ENCODE assay signal across 30 cellular contexts in genomic region chr1:175126347-175126746, GRCh38. TPM values are rescaled to one million over a fixed set of nuclear protein-coding genes. Genes with fewer than 3 reads are reported as not detected.
DNase-seq lines count a peak whose midpoint lies in the region; ATAC-seq and TF ChIP-seq lines count a peak whose summit lies in the region.
"Had no signal": no experiment of that assay in that cellular context is flagged by ENCODE, and none has a peak within 500 bp of the region (broad histone marks: within the 10 kb centered on the region; RNA-seq: fewer than 3 reads in every experiment).

No MANE protein-coding gene starts in this region.

- no peaks in the 10 kb centered on the region for H3K9me3 ChIP-seq in H9 (ENCODE audit: control insufficient read depth, low read depth, low read length)
- H3K9me3 ChIP-seq in lower lobe of right lung = no peaks in the 10 kb centered on the region
- H3K9me3 ChIP-seq: prostate gland, SJSA1 had no signal

- no peak overlapping the region for H2BK15ac ChIP-seq in H9 (ENCODE audit: low read depth, low read length)

- H3K18ac ChIP-seq in H9 (ENCODE audit: insufficient read length, low read depth, low read length) = no peak overlapping the region

- H3K27ac ChIP-seq in H9 (ENCODE audit: insufficient read length, low read depth, low read length) (no peak overlapping the region), lower lobe of right lung (peak overlapping the region; percentile 49), RWPE1 (no peak overlapping the region), caudate nucleus (ENCODE audit: low read depth, low read length) (no peak overlapping the region)
- H3K27ac ChIP-seq: prostate gland, SJSA1, WERI-Rb-1 had no signal

- peak; percentile 28 for DNase-seq in A172 (ENCODE audit: low spot score)
- DNase-seq in H9 = no peak
- DNase-seq in astrocyte of the hippocampus (ENCODE audit: low read depth, low spot score) = peak; percentile 47
- no peak for DNase-seq in lower lobe of right lung
- DNase-seq in RWPE1 (ENCODE audit: low spot score) = no peak
- no peak for DNase-seq in caudate nucleus (lab: John Stamatoyannopoulos, UW)
- no peak for DNase-seq in stimulated activated effector memory CD8-positive, alpha-beta T cell treated with anti-CD3 and anti-CD28 coated beads, Interleukin-12 subunit alpha, Interleukin-12 subunit beta, amount 100 ng/mL, for 72 hours (ENCODE audit: low spot score in 2 of 2)
- DNase-seq: activated CD4-positive, alpha-beta T cell treated with anti-CD3 and anti-CD28 coated beads, Interleukin-2, amount 10 ng/mL, durations not matched to agents 7 days and 5 days; activated effector memory CD4-positive, alpha-beta T cell treated with anti-CD3 and anti-CD28 coated beads, Interleukin-2, amount 50 U/mL, for 16 hours; activated T-cell treated with anti-CD3 and anti-CD28 coated beads, Interleukin-2, amount 50 U/mL, for 24 hours; DMS153; HCEC 1CT; naive thymus-derived CD8-positive, alpha-beta T cell; NCI-H1092; NCI-H1694; occipital lobe; stimulated activated CD4-positive, alpha-beta T cell treated with anti-CD3 and anti-CD28 coated beads, Interleukin-4, amount 100 ng/mL, for 24 hours; T-helper 9 cell; WERI-Rb-1 had no signal

- H3K27me3 ChIP-seq in H9 (ENCODE audit: insufficient read depth, low read length) = no peaks in the 10 kb centered on the region
- H3K27me3 ChIP-seq in lower lobe of right lung (ENCODE audit: low read depth) = no peaks in the 10 kb centered on the region
- H3K27me3 ChIP-seq: SJSA1 had no signal

- H4K91ac ChIP-seq in H9 (ENCODE audit: insufficient read length, low read depth, low read length) = no peak overlapping the region

- H2AK5ac ChIP-seq in H9 (ENCODE audit: insufficient read length, low read length) = no peak overlapping the region

- no peak overlapping the region for H2BK20ac ChIP-seq in H9 (ENCODE audit: low read depth, low read length, poor library complexity, severe bottlenecking)

- no peak overlapping the region for H3K56ac ChIP-seq in H9 (ENCODE audit: insufficient read length, low read depth, low read length)

- no CpG with 5 or more reads among the region's 4 CpGs for WGBS in H9 (ENCODE audit: extremely low coverage, insufficient read length, low lambda C conversion rate)

- no peaks in the 10 kb centered on the region for H3K27me3 Mint-ChIP-seq in H9 (ENCODE audit: low read depth)
- H3K27me3 Mint-ChIP-seq: activated CD4-positive, alpha-beta T cell treated with anti-CD3 and anti-CD28 coated beads, Interleukin-2, amount 10 ng/mL, durations not matched to agents 7 days and 5 days; activated naive CD8-positive, alpha-beta T cell; activated T-cell treated with anti-CD3 and anti-CD28 coated beads, Interleukin-2, amount 50 U/mL, for 24 hours had no signal

- no peaks in the 10 kb centered on the region for H3K23me2 ChIP-seq in H9 (ENCODE audit: insufficient read length, low read depth, low read length, poor library complexity, severe bottlenecking)

- H3K4me3 Mint-ChIP-seq in H9 = no peak overlapping the region
- no peak overlapping the region for H3K4me3 Mint-ChIP-seq in stimulated activated effector memory CD8-positive, alpha-beta T cell treated with anti-CD3 and anti-CD28 coated beads, Interleukin-12 subunit alpha, Interleukin-12 subunit beta, amount 100 ng/mL, for 72 hours
- H3K4me3 Mint-ChIP-seq: activated CD4-positive, alpha-beta T cell treated with anti-CD3 and anti-CD28 coated beads, Interleukin-2, amount 10 ng/mL, durations not matched to agents 7 days and 5 days; activated naive CD8-positive, alpha-beta T cell; activated T-cell treated with anti-CD3 and anti-CD28 coated beads, Interleukin-2, amount 50 U/mL, for 24 hours; B cell; naive thymus-derived CD8-positive, alpha-beta T cell had no signal

- intact Hi-C loops in lower lobe of right lung (cut with DNase I) = loop anchor here (10.0 kb wide), 1 partner anchor 92 kb away; no protein-coding TSS in a partner anchor

- no peak for ATAC-seq in lower lobe of right lung
- ATAC-seq in stimulated activated effector memory CD8-positive, alpha-beta T cell treated with anti-CD3 and anti-CD28 coated beads, Interleukin-12 subunit alpha, Interleukin-12 subunit beta, amount 100 ng/mL, for 72 hours = no peak
- no peak for ATAC-seq in HG03280 (IDR thresholded peaks at IDR 0.05; ENCODE audit: unreplicated experiment)
- ATAC-seq: naive thymus-derived CD8-positive, alpha-beta T cell had no signal

- H3K36me3 Mint-ChIP-seq in H9 (ENCODE audit: insufficient read depth in 1 of 3, low read depth in 3 of 3) = no peaks in the 10 kb centered on the region; a peak in 2 of 7 replicates
- H3K36me3 Mint-ChIP-seq in stimulated activated effector memory CD8-positive, alpha-beta T cell treated with anti-CD3 and anti-CD28 coated beads, Interleukin-12 subunit alpha, Interleukin-12 subunit beta, amount 100 ng/mL, for 72 hours = no peaks in the 10 kb centered on the region
- H3K36me3 Mint-ChIP-seq: activated naive CD8-positive, alpha-beta T cell; naive thymus-derived CD8-positive, alpha-beta T cell had no signal

- no peak overlapping the region for H2BK120ac ChIP-seq in H9 (ENCODE audit: low read depth, low read length, poor library complexity, severe bottlenecking)

- no peak overlapping the region for H3K23ac ChIP-seq in H9 (ENCODE audit: insufficient read length, low read depth, low read length)

- H3K4ac ChIP-seq in H9 (ENCODE audit: low read depth, low read length) = no peak overlapping the region

- CTCF ChIA-PET in RWPE1 (lab: Yijun Ruan, JAX) = interaction anchor here (1.7 kb wide), 1 partner anchor 97 kb away, joined by 5 read pairs; no protein-coding TSS in a partner anchor

- H4K20me1 ChIP-seq in H9 (ENCODE audit: control insufficient read depth, insufficient read depth, insufficient read length) = no peaks in the 10 kb centered on the region

- no peak overlapping the region for H3T11ph ChIP-seq in H9 (ENCODE audit: low read length)

- peaks cover 26 to 36% of the 10 kb centered on the region in 2 experiments for H3K4me1 Mint-ChIP-seq in H9
- H3K4me1 Mint-ChIP-seq in stimulated activated effector memory CD8-positive, alpha-beta T cell treated with anti-CD3 and anti-CD28 coated beads, Interleukin-12 subunit alpha, Interleukin-12 subunit beta, amount 100 ng/mL, for 72 hours = no peaks in the 10 kb centered on the region
- H3K4me1 Mint-ChIP-seq: activated CD4-positive, alpha-beta T cell treated with anti-CD3 and anti-CD28 coated beads, Interleukin-2, amount 10 ng/mL, durations not matched to agents 7 days and 5 days had no signal

- H4K5ac ChIP-seq in H9 (ENCODE audit: insufficient read length, low read depth, low read length) = no peak overlapping the region

- no peaks in the 10 kb centered on the region for H3K79me1 ChIP-seq in H9 (ENCODE audit: insufficient read depth, low read depth, low read length, poor library complexity, severe bottlenecking)

- peak overlapping the region in 2 of 3 experiments; percentile 19 to 86; a peak in 2 of 7 replicates for H3K27ac Mint-ChIP-seq in H9
- no peak overlapping the region for H3K27ac Mint-ChIP-seq in stimulated activated effector memory CD8-positive, alpha-beta T cell treated with anti-CD3 and anti-CD28 coated beads, Interleukin-12 subunit alpha, Interleukin-12 subunit beta, amount 100 ng/mL, for 72 hours
- H3K27ac Mint-ChIP-seq: activated CD4-positive, alpha-beta T cell treated with anti-CD3 and anti-CD28 coated beads, Interleukin-2, amount 10 ng/mL, durations not matched to agents 7 days and 5 days; activated naive CD8-positive, alpha-beta T cell; activated T-cell treated with anti-CD3 and anti-CD28 coated beads, Interleukin-2, amount 50 U/mL, for 24 hours; B cell; naive thymus-derived CD8-positive, alpha-beta T cell had no signal

- no peak overlapping the region for H2BK5ac ChIP-seq in H9 (ENCODE audit: insufficient read length, low read length)

- no peak overlapping the region for H2AFZ ChIP-seq in H9 (ENCODE audit: low read length)

- H3K14ac ChIP-seq in H9 (ENCODE audit: insufficient read depth, low read length) = no peak overlapping the region

- no peak overlapping the region for H4K8ac ChIP-seq in H9 (replicated peaks; ENCODE audit: insufficient read length, low read depth, low read length)

- POLR2A ChIA-PET in RWPE1 (lab: Yijun Ruan, JAX; ENCODE audit: low non-redundant PET) = no interaction called here

- no peaks in the 10 kb centered on the region for H3K79me2 ChIP-seq in H9 (ENCODE audit: insufficient read depth, low read length)

- no peak overlapping the region for H3K4me2 ChIP-seq in H9 (ENCODE audit: insufficient read depth, insufficient read length, low read length)

- no peak for TF ChIP-seq CTCF in H9 (conservative IDR thresholded peaks at IDR 0.05)
- TF ChIP-seq CTCF in lower lobe of right lung (IDR thresholded peaks at IDR 0.05) = no peak
- no peak for TF ChIP-seq CTCF in RWPE1 (conservative IDR thresholded peaks at IDR 0.05; ENCODE audit: low read depth)

- H3K4me3 ChIP-seq in lower lobe of right lung = no peak overlapping the region
- H3K4me3 ChIP-seq: prostate gland, SJSA1 had no signal

- H3K4me1 ChIP-seq in H9 (ENCODE audit: insufficient read depth, low read length) (peaks cover 11% of the 10 kb centered on the region; the same call in 1 of the 2 replicates), lower lobe of right lung (peaks cover 43% of the 10 kb centered on the region)
- H3K4me1 ChIP-seq: prostate gland had no signal

- no peaks in the 10 kb centered on the region; a peak in 1 of 5 replicates for H3K9me3 Mint-ChIP-seq in H9
- H3K9me3 Mint-ChIP-seq in stimulated activated effector memory CD8-positive, alpha-beta T cell treated with anti-CD3 and anti-CD28 coated beads, Interleukin-12 subunit alpha, Interleukin-12 subunit beta, amount 100 ng/mL, for 72 hours = no peaks in the 10 kb centered on the region
- H3K9me3 Mint-ChIP-seq: activated CD4-positive, alpha-beta T cell treated with anti-CD3 and anti-CD28 coated beads, Interleukin-2, amount 10 ng/mL, durations not matched to agents 7 days and 5 days; activated T-cell treated with anti-CD3 and anti-CD28 coated beads, Interleukin-2, amount 50 U/mL, for 24 hours; naive thymus-derived CD8-positive, alpha-beta T cell had no signal

- no peak overlapping the region for H2BK12ac ChIP-seq in H9 (ENCODE audit: insufficient read length, low read depth, low read length)

- no peak overlapping the region for H3K9ac ChIP-seq in H9 (ENCODE audit: extremely low read depth, insufficient read length, low read length)

- no peaks in the 10 kb centered on the region for H3K36me3 ChIP-seq in lower lobe of right lung
- H3K36me3 ChIP-seq: prostate gland, SJSA1, WERI-Rb-1 had no signal

RNA-seq across cellular contexts. Expression of gene TNN, which starts 58.7 kb away (rescaled TPM):
- total RNA-seq in A172 (2014; rRNA removed; shearing (Covaris generic)) = not detected in 2 replicates
- total RNA-seq in H9 (2021) (0.11 and 0.22 TPM in 2 replicates), lower lobe of right lung (0.18 TPM)
- total RNA-seq: A673; activated CD4-positive, alpha-beta T cell treated with anti-CD3 and anti-CD28 coated beads, Interleukin-2, amount 10 ng/mL, durations not matched to agents 7 days and 5 days; B cell; bronchial epithelial cell; kidney epithelial cell; mononuclear cell; naive thymus-derived CD8-positive, alpha-beta T cell; NCI-H460; ureter had no signal

Comparison
In these comparisons a context has a peak if more than half of its experiments do, and no peak if none do; other contexts are left out.
1. DNase-seq: peak in A172 (single experiment) and astrocyte of the hippocampus (single experiment); none in H9 (single experiment), lower lobe of right lung (single experiment), RWPE1 (single experiment), caudate nucleus (0 of 61) and stimulated activated effector memory CD8-positive, alpha-beta T cell treated with anti-CD3 and anti-CD28 coated beads, Interleukin-12 subunit alpha, Interleukin-12 subunit beta, amount 100 ng/mL, for 72 hours (0 of 2).